8 cellular contexts compared by ENCODE assay signal in the genomic region with DNA sequence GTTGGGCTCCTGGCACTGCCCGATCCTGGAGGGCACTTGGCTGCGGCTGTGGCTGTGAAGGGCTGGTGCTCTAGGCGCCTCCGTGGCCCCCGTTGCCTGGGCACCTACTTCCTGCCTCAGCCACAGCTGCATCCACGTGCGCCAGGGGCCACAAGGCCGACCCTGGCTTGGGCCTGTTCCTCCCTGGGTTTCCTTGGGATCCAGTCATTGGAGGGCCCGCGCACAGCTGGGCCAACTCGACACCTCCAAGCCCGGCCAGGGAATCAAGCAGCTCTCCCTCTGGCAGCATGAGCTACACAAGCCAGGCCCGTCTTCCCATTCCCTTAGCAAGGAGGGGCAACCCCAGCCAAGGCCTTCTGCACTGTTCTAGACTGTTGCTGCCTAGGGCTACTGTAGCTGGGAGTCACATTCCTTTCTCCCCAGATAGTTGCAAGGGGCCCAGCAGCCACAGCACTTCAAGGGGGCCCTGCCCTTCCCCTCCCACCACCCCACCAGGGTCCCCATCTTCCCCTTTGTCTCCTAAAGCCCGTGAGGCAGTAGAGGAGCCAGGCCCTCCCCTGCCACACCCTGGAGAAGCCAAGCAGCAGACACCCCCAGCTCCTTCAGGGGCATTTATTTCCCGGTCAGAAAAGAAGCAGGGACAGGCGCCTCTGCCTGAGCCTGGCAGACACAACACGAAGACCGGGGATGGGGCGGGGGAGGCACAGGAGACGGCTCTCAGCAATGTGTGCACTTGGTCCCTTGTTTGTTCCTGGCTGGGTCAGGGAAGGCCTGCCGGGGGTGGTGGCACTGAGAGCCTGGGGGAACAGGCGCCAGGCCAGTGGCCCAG. TPM values are rescaled to one million over a fixed set of nuclear protein-coding genes. Genes with fewer than 3 reads are reported as not detected.
DNase-seq lines count a peak whose midpoint lies in the region; ATAC-seq and TF ChIP-seq lines count a peak whose summit lies in the region.

No MANE protein-coding gene starts in this region.

- no peak overlapping the region for H3K9ac ChIP-seq in H9 (ENCODE audit: extremely low read depth, insufficient read length, low read length)

- H3K79me1 ChIP-seq in H9 (ENCODE audit: insufficient read depth, low read depth, low read length, poor library complexity, severe bottlenecking) = peaks cover 2% of the 10 kb centered on the region

- no peak overlapping the region for H4K8ac ChIP-seq in H9 (replicated peaks; ENCODE audit: insufficient read length, low read depth, low read length)

- no CpG with 5 or more reads among the region's 22 CpGs for WGBS in H9 (ENCODE audit: extremely low coverage, insufficient read length, low lambda C conversion rate)
- WGBS in esophagus squamous epithelium, 2 donors = 20% methylated on average over 1 of the region's 22 CpGs; no CpG with 5 or more reads in 1 of the 2 donors
- 38 to 62% (median 38%) methylated on average over 20 to 22 of the region's 22 CpGs for WGBS in psoas muscle, 3 donors

- peak in 1 of 3 donors; percentile 38 for DNase-seq in CD4-positive, CD25-positive, alpha-beta regulatory T cell
- DNase-seq in H9 (peak; percentile 84), UCSD-AML1 (lab: John Stamatoyannopoulos, UW; ENCODE audit: unreplicated experiment) (peak; percentile 57), esophagus squamous epithelium (lab: John Stamatoyannopoulos, UW) (no peak), psoas muscle (no peak), ureter (ENCODE audit: low spot score) (no peak)

- no peak overlapping the region for H2AFZ ChIP-seq in H9 (ENCODE audit: low read length)

- no peak overlapping the region for H4K5ac ChIP-seq in H9 (ENCODE audit: insufficient read length, low read depth, low read length)

- no peak overlapping the region for H3T11ph ChIP-seq in H9 (ENCODE audit: low read length)

- H3K27ac ChIP-seq in CD4-positive, CD25-positive, alpha-beta regulatory T cell (ENCODE audit: insufficient read depth, low read length, poor library complexity, severe bottlenecking) = peak overlapping the region; percentile 17
- H3K27ac ChIP-seq in H9 (ENCODE audit: insufficient read length, low read depth, low read length) = no peak overlapping the region
- H3K27ac ChIP-seq in esophagus squamous epithelium = peak overlapping the region; percentile 95 to 100 (median 98)
- peak overlapping the region; percentile 99 for H3K27ac ChIP-seq in psoas muscle

- no peak overlapping the region for H3K4me3 ChIP-seq in CD4-positive, CD25-positive, alpha-beta regulatory T cell (ENCODE audit: low read depth, low read length)
- H3K4me3 ChIP-seq in esophagus squamous epithelium = no peak overlapping the region
- H3K4me3 ChIP-seq in psoas muscle = no peak overlapping the region

- no peak overlapping the region for H2BK5ac ChIP-seq in H9 (ENCODE audit: insufficient read length, low read length)

- peak overlapping the region in 1 of 3 donors; percentile 48 for H3K27ac Mint-ChIP-seq in CD4-positive, CD25-positive, alpha-beta regulatory T cell
- H3K27ac Mint-ChIP-seq in H9 = peak overlapping the region; percentile 64 to 92 (median 90); a peak in 5 of 7 replicates

- H2BK120ac ChIP-seq in H9 (ENCODE audit: low read depth, low read length, poor library complexity, severe bottlenecking) = no peak overlapping the region

- no peak overlapping the region for H3K4me2 ChIP-seq in H9 (ENCODE audit: insufficient read depth, insufficient read length, low read length)

- no peak overlapping the region for H3K56ac ChIP-seq in H9 (ENCODE audit: insufficient read length, low read depth, low read length)

- H3K27me3 ChIP-seq in CD4-positive, CD25-positive, alpha-beta regulatory T cell (ENCODE audit: control insufficient read depth, insufficient read depth, low read length) = no peaks in the 10 kb centered on the region
- H3K27me3 ChIP-seq in H9 (ENCODE audit: insufficient read depth, low read length) (no peaks in the 10 kb centered on the region), esophagus squamous epithelium (no peaks in the 10 kb centered on the region), psoas muscle (ENCODE audit: insufficient read depth in 3 of 3, low read length in 2 of 3) (no peaks in the 10 kb centered on the region)

- no peak overlapping the region for H2BK12ac ChIP-seq in H9 (ENCODE audit: insufficient read length, low read depth, low read length)

- H3K4me1 Mint-ChIP-seq in CD4-positive, CD25-positive, alpha-beta regulatory T cell = peaks cover 6 to 45% (median 8%) of the 10 kb centered on the region in 4 donors
- H3K4me1 Mint-ChIP-seq in H9 = peaks cover 21 to 37% of the 10 kb centered on the region in 2 experiments

- peak overlapping the region in 3 of 4 donors; percentile 21 to 83 (median 46) for H3K4me3 Mint-ChIP-seq in CD4-positive, CD25-positive, alpha-beta regulatory T cell
- H3K4me3 Mint-ChIP-seq in H9 = peak overlapping the region in 1 of 2 experiments; percentile 9; a peak in 1 of 5 replicates

- H3K27me3 Mint-ChIP-seq in CD4-positive, CD25-positive, alpha-beta regulatory T cell = no peaks in the 10 kb centered on the region
- no peaks in the 10 kb centered on the region; the same call in 1 of the 2 replicates for H3K27me3 Mint-ChIP-seq in H9 (ENCODE audit: low read depth)

- ATAC-seq in CD4-positive, CD25-positive, alpha-beta regulatory T cell (ENCODE audit: low read depth in 2 of 2) = no peak
- no peak for ATAC-seq in psoas muscle
- no peak for ATAC-seq in GM19351 (IDR thresholded peaks at IDR 0.05; ENCODE audit: unreplicated experiment)
- no peak for ATAC-seq in GM18907 (IDR thresholded peaks at IDR 0.05; ENCODE audit: unreplicated experiment)

- H3K4me1 ChIP-seq in CD4-positive, CD25-positive, alpha-beta regulatory T cell (ENCODE audit: control insufficient read depth, insufficient read depth, low read length, poor library complexity, severe bottlenecking) = peaks cover 40% of the 10 kb centered on the region
- H3K4me1 ChIP-seq in H9 (ENCODE audit: insufficient read depth, low read length) (no peaks in the 10 kb centered on the region), esophagus squamous epithelium (peaks cover 30 to 89% (median 47%) of the 10 kb centered on the region in 3 donors), psoas muscle (peaks cover 45% of the 10 kb centered on the region)

- intact Hi-C loops in esophagus squamous epithelium (cut with DNase I) = no loop called here
- intact Hi-C loops in psoas muscle (cut with DNase I) = loop anchor here in 1 of 2 donors (5.0 kb wide), 1 partner anchor 70 kb away; the partner anchor contains the start of gene PYCR1

- no peak overlapping the region; the same call in 1 of the 2 replicates for H3K14ac ChIP-seq in H9 (ENCODE audit: insufficient read depth, low read length)

- no peaks in the 10 kb centered on the region; the same call in 1 of the 2 replicates for H3K79me2 ChIP-seq in H9 (ENCODE audit: insufficient read depth, low read length)

- peaks cover 3% of the 10 kb centered on the region for H3K36me3 Mint-ChIP-seq in CD4-positive, CD25-positive, alpha-beta regulatory T cell
- peaks cover 13 to 33% (median 32%) of the 10 kb centered on the region in 3 experiments; a peak in 6 of 7 replicates for H3K36me3 Mint-ChIP-seq in H9 (ENCODE audit: insufficient read depth in 1 of 3, low read depth in 3 of 3)

- H3K9me3 Mint-ChIP-seq in CD4-positive, CD25-positive, alpha-beta regulatory T cell = no peaks in the 10 kb centered on the region
- no peaks in the 10 kb centered on the region for H3K9me3 Mint-ChIP-seq in H9

- H4K20me1 ChIP-seq in H9 (ENCODE audit: control insufficient read depth, insufficient read depth, insufficient read length) = no peaks in the 10 kb centered on the region

- TF ChIP-seq POLR2A in esophagus squamous epithelium (IDR thresholded peaks at IDR 0.05) = no peak

- no peak overlapping the region for H3K23ac ChIP-seq in H9 (ENCODE audit: insufficient read length, low read depth, low read length)

- H2BK15ac ChIP-seq in H9 (ENCODE audit: low read depth, low read length) = no peak overlapping the region

- no peaks in the 10 kb centered on the region for H3K9me3 ChIP-seq in CD4-positive, CD25-positive, alpha-beta regulatory T cell (ENCODE audit: control insufficient read depth in 2 of 2, low read length in 2 of 2)
- H3K9me3 ChIP-seq in H9 (ENCODE audit: control insufficient read depth, low read depth, low read length) = no peaks in the 10 kb centered on the region
- no peaks in the 10 kb centered on the region for H3K9me3 ChIP-seq in esophagus squamous epithelium
- no peaks in the 10 kb centered on the region for H3K9me3 ChIP-seq in psoas muscle

- peaks cover 16% of the 10 kb centered on the region for H3K36me3 ChIP-seq in CD4-positive, CD25-positive, alpha-beta regulatory T cell (ENCODE audit: control insufficient read depth, insufficient read depth, low read length)
- H3K36me3 ChIP-seq in esophagus squamous epithelium (peaks cover 11 to 53% (median 22%) of the 10 kb centered on the region in 3 donors), psoas muscle (ENCODE audit: insufficient read depth in 1 of 2, low read depth in 1 of 2) (peaks cover 0 to 54% of the 10 kb centered on the region in 2 donors)

- H3K18ac ChIP-seq in H9 (ENCODE audit: insufficient read length, low read depth, low read length) = no peak overlapping the region

- H3K4ac ChIP-seq in H9 (ENCODE audit: low read depth, low read length) = no peak overlapping the region

- H3K23me2 ChIP-seq in H9 (ENCODE audit: insufficient read length, low read depth, low read length, poor library complexity, severe bottlenecking) = peaks cover 8% of the 10 kb centered on the region

- TF ChIP-seq CTCF in H9 (conservative IDR thresholded peaks at IDR 0.05) (no peak), esophagus squamous epithelium (IDR thresholded peaks at IDR 0.05) (no peak), psoas muscle (IDR thresholded peaks at IDR 0.05) (no peak)

- H2AK5ac ChIP-seq in H9 (ENCODE audit: insufficient read length, low read length) = no peak overlapping the region

- H4K91ac ChIP-seq in H9 (ENCODE audit: insufficient read length, low read depth, low read length) = no peak overlapping the region

- no peak overlapping the region for H2BK20ac ChIP-seq in H9 (ENCODE audit: low read depth, low read length, poor library complexity, severe bottlenecking)

RNA-seq across cellular contexts. Expression of gene ARHGDIA, which starts 3.8 kb away (rescaled TPM):
- total RNA-seq in CD4-positive, CD25-positive, alpha-beta regulatory T cell = 578 TPM
- polyA plus RNA-seq in CD4-positive, CD25-positive, alpha-beta regulatory T cell = 100 to 1,000 TPM in 2 of 4 donors, 10 to 100 TPM in 2; 91.4 to 141 (median 99.4) TPM
- total RNA-seq in H9 (2021) = 247 and 255 TPM in 2 replicates
- total RNA-seq in esophagus squamous epithelium = 100 to 1,000 TPM; 166 to 239 (median 176) TPM
- 100 to 1,000 TPM in 3 of 4 donors, 10 to 100 TPM in 1; 88.3 to 192 (median 160) TPM for total RNA-seq in psoas muscle
- polyA plus RNA-seq in psoas muscle = 100 to 1,000 TPM in 2 of 3 donors, 10 to 100 TPM in 1; 79.1 to 268 (median 100) TPM
- 498 TPM for total RNA-seq in ureter

RNA-seq across cellular contexts. Expression of gene P4HB, which starts 7.0 kb away (rescaled TPM):
- total RNA-seq in CD4-positive, CD25-positive, alpha-beta regulatory T cell = 231 TPM
- polyA plus RNA-seq in CD4-positive, CD25-positive, alpha-beta regulatory T cell = 100 to 1,000 TPM; 186 to 216 (median 207) TPM
- total RNA-seq in H9 (2021) (364 and 366 TPM in 2 replicates), esophagus squamous epithelium (1,000 to 10,000 TPM in 3 of 4 donors, 100 to 1,000 TPM in 1; 459 to 2,191 (median 1,569) TPM), psoas muscle (100 to 1,000 TPM; 244 to 361 (median 296) TPM), ureter (665 TPM)
- 100 to 1,000 TPM; 236 to 384 (median 267) TPM for polyA plus RNA-seq in psoas muscle

RNA-seq across cellular contexts. Expression of gene ALYREF, which starts 24.0 kb away (rescaled TPM):
- 90.9 TPM for total RNA-seq in CD4-positive, CD25-positive, alpha-beta regulatory T cell
- 10 to 100 TPM; 24.8 to 57.6 (median 39.6) TPM for polyA plus RNA-seq in CD4-positive, CD25-positive, alpha-beta regulatory T cell
- total RNA-seq in H9 (2021) (212 and 219 TPM in 2 replicates), esophagus squamous epithelium (100 to 1,000 TPM in 2 of 4 donors, 10 to 100 TPM in 2; 75.3 to 133 (median 95.0) TPM), psoas muscle (10 to 100 TPM; 23.0 to 58.4 (median 47.1) TPM), ureter (64.2 TPM)
- polyA plus RNA-seq in psoas muscle = 10 to 100 TPM; 37.5 to 79.8 (median 43.8) TPM

RNA-seq across cellular contexts. Expression of gene ANAPC11, which starts 24.2 kb away (rescaled TPM):
- total RNA-seq in CD4-positive, CD25-positive, alpha-beta regulatory T cell = 44.4 TPM
- 100 to 1,000 TPM; 262 to 331 (median 290) TPM for polyA plus RNA-seq in CD4-positive, CD25-positive, alpha-beta regulatory T cell
- total RNA-seq in H9 (2021) (197 and 208 TPM in 2 replicates), esophagus squamous epithelium (100 to 1,000 TPM in 3 of 4 donors, 10 to 100 TPM in 1; 92.9 to 133 (median 104) TPM), psoas muscle (100 to 1,000 TPM; 118 to 208 (median 135) TPM), ureter (70.3 TPM)
- 100 to 1,000 TPM; 273 to 369 (median 323) TPM for polyA plus RNA-seq in psoas muscle

RNA-seq across cellular contexts. Expression of gene PPP1R27, which starts 32.5 kb away (rescaled TPM):
- total RNA-seq in CD4-positive, CD25-positive, alpha-beta regulatory T cell = not detected
- polyA plus RNA-seq in CD4-positive, CD25-positive, alpha-beta regulatory T cell = not detected
- total RNA-seq in H9 (2021) (0.15 and 0.22 TPM in 2 replicates), esophagus squamous epithelium (not detected), psoas muscle (1,000 to 10,000 TPM in 3 of 4 donors, 100 to 1,000 TPM in 1; 976 to 2,217 (median 1,286) TPM), ureter (not detected)
- 100 to 1,000 TPM; 296 to 661 (median 603) TPM for polyA plus RNA-seq in psoas muscle

Comparison
In these comparisons a context has a peak if more than half of its experiments do, and no peak if none do; other contexts are left out.
1. DNase-seq: peak in H9 (single experiment) and UCSD-AML1 (single experiment); none in esophagus squamous epithelium (single experiment), psoas muscle (0 of 2) and ureter (single experiment).